8 cellular contexts compared by ENCODE assay signal in the genomic region with DNA sequence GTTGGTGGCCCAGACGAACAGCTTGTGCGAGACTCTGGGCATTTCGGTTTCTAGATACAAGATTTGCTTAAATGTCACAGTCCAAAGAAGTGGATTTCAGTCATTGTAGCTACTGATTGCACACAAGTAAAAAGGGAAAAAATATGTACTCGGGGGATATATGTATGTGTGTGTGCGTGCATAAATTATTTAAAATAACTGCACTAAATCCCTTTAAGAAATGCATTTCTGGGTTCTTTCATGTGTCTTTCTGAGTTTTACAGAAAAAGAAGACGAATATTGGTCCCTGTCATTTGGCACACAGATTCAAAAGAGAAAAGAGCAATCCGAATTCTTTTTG. TPM values are rescaled to one million over a fixed set of nuclear protein-coding genes. Genes with fewer than 3 reads are reported as not detected.
DNase-seq lines count a peak whose midpoint lies in the region; ATAC-seq, FAIRE-seq and TF ChIP-seq lines count a peak whose summit lies in the region.

No MANE protein-coding gene starts in this region.

- H2BK12ac ChIP-seq in H1 (ENCODE audit: low read depth, low read length): no peak overlapping the region; the same call in 1 of the 2 replicates

- no peak overlapping the region for H3K18ac ChIP-seq in H1 (ENCODE audit: extremely low read depth, low read length)

- H3K14ac ChIP-seq in H1 (ENCODE audit: insufficient read length): no peak overlapping the region

- H4K5ac ChIP-seq in H1 (ENCODE audit: insufficient read length, low read depth, low read length): no peak overlapping the region

- peaks cover 2% of the 10 kb centered on the region; the same call in 1 of the 2 replicates for H3K27me3 ChIP-seq in BJ (ENCODE audit: control insufficient read depth, insufficient read depth, low read length)
- no peaks in the 10 kb centered on the region for H3K27me3 ChIP-seq in Loucy (ENCODE audit: insufficient read depth, low read length, poor library complexity, severe bottlenecking)
- peaks cover 3 to 30% (median 23%) of the 10 kb centered on the region in 4 experiments for H3K27me3 ChIP-seq in H1 (replicated peaks in 1 of 4; ENCODE audit: control insufficient read depth in 3 of 4, extremely low read depth in 1 of 4, insufficient read depth in 3 of 4, low read length in 3 of 4)
- H3K27me3 ChIP-seq in neuron (ENCODE audit: insufficient read depth, low read length): no peaks in the 10 kb centered on the region

- no peak overlapping the region for H3K4ac ChIP-seq in H1 (replicated peaks; ENCODE audit: insufficient read length, low read depth, low read length)

- H3F3A ChIP-seq in Loucy (ENCODE audit: low read depth): no peaks in the 10 kb centered on the region

- H3K79me1 ChIP-seq in H1 (ENCODE audit: low read depth, low read length): peaks cover 4% of the 10 kb centered on the region; the same call in 1 of the 2 replicates

- peak overlapping the region; percentile 39; the same call in 1 of the 2 replicates for H4K8ac ChIP-seq in H1 (ENCODE audit: extremely low read depth, insufficient read depth, low read length)

- DNase-seq in BJ (ENCODE audit: low read depth) (no peak), H1 (ENCODE audit: low read depth in 1 of 2, low spot score in 2 of 2) (no peak), NCI-H774 (lab: John Stamatoyannopoulos, UW) (no peak), NK-92 (lab: John Stamatoyannopoulos, UW; ENCODE audit: unreplicated experiment) (no peak), hepatic stellate cell (ENCODE audit: low spot score) (no peak)

- no peak for FAIRE-seq in H1 (lab: Jason Lieb, UNC)

- peak overlapping the region; percentile 75 for H3K4me3 ChIP-seq in BJ (ENCODE audit: low read depth, low read length)
- H3K4me3 ChIP-seq in Loucy (ENCODE audit: low read length, poor library complexity, severe bottlenecking): peak overlapping the region; percentile 88
- peak overlapping the region; percentile 16 to 77 (median 68); a peak in 5 of 8 replicates for H3K4me3 ChIP-seq in H1 (ENCODE audit: extremely low read depth in 1 of 4, insufficient read depth in 2 of 4, low read depth in 3 of 4, low read length in 4 of 4)
- peak overlapping the region; percentile 59 for H3K4me3 ChIP-seq in neuron (ENCODE audit: low read length)

- H3K9ac ChIP-seq in Loucy (ENCODE audit: low read depth, low read length, poor library complexity, severe bottlenecking) (peak overlapping the region; percentile 33), H1 (replicated peaks in 1 of 4; ENCODE audit: extremely low read depth in 1 of 4, low read depth in 3 of 4, low read length in 3 of 4) (no peak overlapping the region)

- no peaks in the 10 kb centered on the region for H4K20me1 ChIP-seq in Loucy (ENCODE audit: insufficient read depth, low read length, poor library complexity, severe bottlenecking)
- H4K20me1 ChIP-seq in H1 (replicated peaks in 1 of 2; ENCODE audit: control insufficient read depth in 1 of 2, insufficient read depth in 2 of 2, low read length in 2 of 2): peaks cover 3 to 6% of the 10 kb centered on the region in 2 experiments

- H3K23me2 ChIP-seq in H1 (ENCODE audit: low read depth, low read length): peaks cover 29% of the 10 kb centered on the region

- H3K9me3 ChIP-seq in Loucy (ENCODE audit: insufficient read depth, low read depth, low read length): no peaks in the 10 kb centered on the region
- no peaks in the 10 kb centered on the region for H3K9me3 ChIP-seq in H1 (ENCODE audit: insufficient read depth in 2 of 2, low read depth in 1 of 2, low read length in 1 of 2)
- no peaks in the 10 kb centered on the region for H3K9me3 ChIP-seq in neuron (ENCODE audit: low read length)

- TF ChIP-seq CTCF in BJ (IDR thresholded peaks at IDR 0.05; ENCODE audit: insufficient read depth, low read depth, low read length) (no peak), Loucy (conservative IDR thresholded peaks at IDR 0.05; ENCODE audit: low read length) (no peak), H1 (IDR thresholded peaks at IDR 0.05; ENCODE audit: control extremely low read depth in 1 of 3, insufficient read depth in 1 of 3, low read depth in 1 of 3, low read length in 3 of 3) (no peak)

- H4K91ac ChIP-seq in H1 (replicated peaks; ENCODE audit: insufficient read length, low read length): no peak overlapping the region

- no peak for TF ChIP-seq RAD21 in H1 (IDR thresholded peaks at IDR 0.05 in 1 of 2, conservative IDR thresholded peaks at IDR 0.05 in 1 of 2; ENCODE audit: low read depth in 2 of 2, low read length in 2 of 2)

- H3K4me2 ChIP-seq in Loucy (ENCODE audit: low read depth, low read length, poor library complexity, severe bottlenecking): peak overlapping the region; percentile 99
- H3K4me2 ChIP-seq in H1 (ENCODE audit: insufficient read depth in 1 of 2, low read depth in 2 of 2, low read length in 2 of 2): peak overlapping the region; percentile 91 to 97

- H2BK120ac ChIP-seq in H1 (replicated peaks; ENCODE audit: low read depth, low read length): no peak overlapping the region

- no peak for TF ChIP-seq EP300 in H1 (IDR thresholded peaks at IDR 0.05; ENCODE audit: borderline replicate concordance in 1 of 2, low read depth in 2 of 2, low read length in 2 of 2)

- H3K36me3 ChIP-seq in BJ (ENCODE audit: control insufficient read depth, insufficient read depth, low read length): no peaks in the 10 kb centered on the region
- H3K36me3 ChIP-seq in Loucy (ENCODE audit: insufficient read depth, low read length): no peaks in the 10 kb centered on the region
- H3K36me3 ChIP-seq in H1 (ENCODE audit: control insufficient read depth in 2 of 4, insufficient read depth in 4 of 4, low read length in 3 of 4): no peaks in the 10 kb centered on the region
- H3K36me3 ChIP-seq in neuron (ENCODE audit: insufficient read depth, low read length): no peaks in the 10 kb centered on the region

- ATAC-seq in HG02571 (IDR thresholded peaks at IDR 0.05; ENCODE audit: unreplicated experiment): no peak

- no peaks in the 10 kb centered on the region for H3K9me2 ChIP-seq in Loucy (replicated peaks; ENCODE audit: low read depth, low read length)

- POLR2A ChIA-PET in BJ (lab: Charles Lee): no interaction called here
- POLR2A ChIA-PET in H1 (lab: Charles Lee; ENCODE audit: partially characterized antibody): no interaction called here

- WGBS in H1 (ENCODE audit: extremely low coverage in 1 of 2, insufficient coverage in 1 of 2, insufficient read length in 1 of 2, insufficient replicate concordance in 2 of 2, low coverage in 1 of 2, low lambda C conversion rate in 2 of 2, missing lambda C conversion rate in 1 of 2), 2 experiments: 64% methylated on average over 7 of the region's 7 CpGs; no CpG with 5 or more reads in 1 of the 2 experiments

- H2AFZ ChIP-seq in Loucy (ENCODE audit: low read length) (0 out of 2 replicates have a peak overlapping the region, but pooled peaks have one; percentile 14), H1 (ENCODE audit: low read length) (no peak overlapping the region), neuron (ENCODE audit: low read depth, low read length) (peak overlapping the region; percentile 89)

- H3K4me1 ChIP-seq in Loucy (ENCODE audit: insufficient read depth, low read length, poor library complexity, severe bottlenecking): peaks cover 3% of the 10 kb centered on the region
- H3K4me1 ChIP-seq in H1 (replicated peaks in 1 of 4; ENCODE audit: control insufficient read depth in 3 of 4, insufficient read depth in 4 of 4, low read length in 3 of 4): peaks cover 0 to 12% (median 6%) of the 10 kb centered on the region in 4 experiments; a peak in 5 of 7 replicates
- peaks cover 24% of the 10 kb centered on the region for H3K4me1 ChIP-seq in neuron (ENCODE audit: insufficient read depth, low read length)

- H3K79me2 ChIP-seq in Loucy (ENCODE audit: insufficient read depth, low read length) (peaks cover 18% of the 10 kb centered on the region; the same call in 1 of the 2 replicates), H1 (ENCODE audit: control insufficient read depth in 1 of 2, insufficient read depth in 2 of 2, low read length in 2 of 2) (peaks cover 0 to 3% of the 10 kb centered on the region in 2 experiments; a peak in 1 of 4 replicates)

- no peak overlapping the region for H2BK20ac ChIP-seq in H1 (ENCODE audit: low read length)

- H3K56ac ChIP-seq in H1 (replicated peaks; ENCODE audit: insufficient read length, low read depth, low read length): no peak overlapping the region

- no peak overlapping the region for H2BK5ac ChIP-seq in H1 (ENCODE audit: low read depth, low read length)

- CTCF ChIA-PET in BJ (lab: Yijun Ruan, JAX): interaction anchor here (0.6 to 2.7 kb wide), 28 partner anchors 8 to 1840 kb away, joined by 3 to 31 read pairs (median 4); no protein-coding TSS in a partner anchor
- CTCF ChIA-PET in H1 (lab: Charles Lee; ENCODE audit: partially characterized antibody): interaction anchor here (0.6 to 2.7 kb wide), 22 partner anchors 14 to 903 kb away, joined by 3 to 9 read pairs (median 4); no protein-coding TSS in a partner anchor

- no peak overlapping the region for H2AK5ac ChIP-seq in H1 (ENCODE audit: low read depth, low read length)

- TF ChIP-seq POLR2A in H1 (IDR thresholded peaks at IDR 0.05; ENCODE audit: control extremely low read depth in 1 of 2, low read depth in 2 of 2, low read length in 2 of 2): no peak

- H3K23ac ChIP-seq in H1 (ENCODE audit: insufficient read length): no peak overlapping the region

- H3K27ac ChIP-seq in H1 (ENCODE audit: low read depth, low read length): no peak overlapping the region

- no peak overlapping the region for H2BK15ac ChIP-seq in H1 (ENCODE audit: low read length)

TF ChIP-seq in H1, 55 proteins besides CTCF, POLR2A, EP300 and RAD21:
- TF ChIP-seq ASH2L (IDR thresholded peaks at IDR 0.05; ENCODE audit: low read length) (no peak), SP1 (IDR thresholded peaks at IDR 0.05; ENCODE audit: low read depth, low read length) (no peak)
- TF ChIP-seq, protein P1, sequence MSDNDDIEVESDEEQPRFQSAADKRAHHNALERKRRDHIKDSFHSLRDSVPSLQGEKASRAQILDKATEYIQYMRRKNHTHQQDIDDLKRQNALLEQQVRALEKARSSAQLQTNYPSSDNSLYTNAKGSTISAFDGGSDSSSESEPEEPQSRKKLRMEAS (IDR thresholded peaks at IDR 0.05): 0 out of 2 replicates have a peak, but pooled peaks have one; percentile 9
TF ChIP-seq in H1: peak in this region for 1.

RNA-seq across cellular contexts. Expression of a gene that starts 2.1 kb away (rescaled TPM):
- polyA plus RNA-seq in BJ (2011; rRNA removed) (57.2 and 63.2 TPM in 2 replicates), H1 (2011; rRNA removed) (5.7 and 6.4 TPM in 2 replicates)
- polyA minus RNA-seq in BJ (2011; rRNA and poly(A)+ RNA removed): 82.9 and 87.6 TPM in 2 replicates
- 4.3 and 5.1 TPM in 2 replicates for total RNA-seq in H1 (2021; fragmentation: NEBNext Ultra II Directional; extraction: Animal tissue kit (Norgen Biotek cat#: 25700))
- 6.3 TPM for polyA plus RNA-seq in H1 (2011; cell fraction: cytosol; rRNA removed)
- polyA plus RNA-seq in H1 (2011; cell fraction: nucleus; rRNA removed): 14.7 TPM
- 4.9 to 11.0 TPM (median 5.6 TPM) in 4 replicates for polyA plus RNA-seq in H1 (2012, experiment 1 of 2)
- 0.33 TPM for polyA plus RNA-seq in H1 (2012, experiment 2 of 2)
- 6.8 TPM for polyA plus RNA-seq in H1 (2013, experiment 1 of 2)
- 5.1 TPM for polyA plus RNA-seq in H1 (2013, experiment 2 of 2)
- polyA minus RNA-seq in H1 (2011; rRNA and poly(A)+ RNA removed): 20.6 and 27.8 TPM in 2 replicates
- 9.3 TPM for polyA minus RNA-seq in H1 (2011; cell fraction: cytosol; rRNA and poly(A)+ RNA removed)
- polyA minus RNA-seq in H1 (2011; cell fraction: nucleus; rRNA and poly(A)+ RNA removed): 31.9 TPM
